16 cellular contexts compared by ENCODE assay signal in genomic region chr22:45171830-45172229, GRCh38. TPM values are rescaled to one million over a fixed set of nuclear protein-coding genes. Genes with fewer than 3 reads are reported as not detected.
DNase-seq lines count a peak whose midpoint lies in the region; ATAC-seq and TF ChIP-seq lines count a peak whose summit lies in the region.
"Had no signal": no experiment of that assay in that cellular context is flagged by ENCODE, and none has a peak within 500 bp of the region (broad histone marks: within the 10 kb centered on the region; RNA-seq: fewer than 3 reads in every experiment).

No MANE protein-coding gene starts in this region.

- H3K36me3 ChIP-seq in brain microvascular endothelial cell (replicated peaks) = peaks cover 51% of the 10 kb centered on the region
- H3K36me3 ChIP-seq in Caco-2 (ENCODE audit: control insufficient read depth, insufficient read depth, low read length) = 0 out of 2 replicates have a peak, but pooled peaks cover 3% of the 10 kb centered on the region

- H3K4me1 ChIP-seq in Caco-2 = peaks cover 28% of the 10 kb centered on the region

- peaks cover 96% of the 10 kb centered on the region for H3K36me3 Mint-ChIP-seq in stimulated activated naive CD8-positive, alpha-beta T cell treated with anti-CD3 and anti-CD28 coated beads, Interleukin-15, Interleukin-2, amounts not matched to agents 100 ng/mL and 50 ng/mL, for 24 hours (ENCODE audit: low read depth)
- H3K36me3 Mint-ChIP-seq in T-helper 17 cell (ENCODE audit: low read depth) = peaks cover 13% of the 10 kb centered on the region
- peaks cover 95% of the 10 kb centered on the region for H3K36me3 Mint-ChIP-seq in Caco-2 (ENCODE audit: insufficient read depth, unreplicated experiment)

- intact Hi-C loops in Caco-2 (cut with micrococcal nuclease; ENCODE audit: unreplicated experiment) = no loop called here

- no TSS peak for BruUV-seq in Caco-2 (replicated peaks; lab: Mats Ljungman, UMichigan)

- H3K27me3 ChIP-seq in brain microvascular endothelial cell (replicated peaks) = no peaks in the 10 kb centered on the region
- H3K27me3 ChIP-seq in Caco-2 (replicated peaks; ENCODE audit: control insufficient read depth, insufficient read depth, low read length) = no peaks in the 10 kb centered on the region
- H3K27me3 ChIP-seq: cardiac muscle cell had no signal

- H3K27ac ChIP-seq in brain microvascular endothelial cell = no peak overlapping the region
- H3K27ac ChIP-seq: cardiac muscle cell had no signal

- DNase-seq in stimulated activated naive CD8-positive, alpha-beta T cell treated with anti-CD3 and anti-CD28 coated beads, Interleukin-15, Interleukin-2, amounts not matched to agents 100 U/mL and 50 U/mL, for 24 hours = no peak
- DNase-seq in T-helper 17 cell (no peak), brain microvascular endothelial cell (no peak), Caco-2 (no peak)
- DNase-seq: AML-193; Calu3; Karpas-422; NCI-H187; RPMI8226; stimulated activated CD4-positive, alpha-beta T cell treated with anti-CD3 and anti-CD28 coated beads, Interleukin-1b, Interleukin-23, amount 100 ng/mL, for 48 hours had no signal

- no peak overlapping the region for H3K4me3 Mint-ChIP-seq in stimulated activated naive CD8-positive, alpha-beta T cell treated with anti-CD3 and anti-CD28 coated beads, Interleukin-15, Interleukin-2, amounts not matched to agents 100 ng/mL and 50 ng/mL, for 24 hours
- H3K4me3 Mint-ChIP-seq in T-helper 17 cell = peak overlapping the region; percentile 77
- H3K4me3 Mint-ChIP-seq in Caco-2 (ENCODE audit: unreplicated experiment) = no peak overlapping the region
- H3K4me3 Mint-ChIP-seq: GM23338 had no signal

- CTCF ChIA-PET in Caco-2 (lab: Charles Lee) = no interaction called here

- H3K9me3 ChIP-seq in T-helper 17 cell (ENCODE audit: control insufficient read depth, low read length, poor library complexity, severe bottlenecking) (no peaks in the 10 kb centered on the region), Caco-2 (no peaks in the 10 kb centered on the region)

- ATAC-seq in stimulated activated naive CD8-positive, alpha-beta T cell treated with anti-CD3 and anti-CD28 coated beads, Interleukin-15, Interleukin-2, amounts not matched to agents 100 U/mL and 50 U/mL, for 24 hours = no peak
- ATAC-seq in T-helper 17 cell = no peak
- ATAC-seq in SK-N-SH treated with all-trans-retinoic acid at 6 μM for 48 hours = no peak
- ATAC-seq in HG03135 (IDR thresholded peaks at IDR 0.05; ENCODE audit: unreplicated experiment) = no peak
- ATAC-seq: GM23338 had no signal

- H3K4me3 ChIP-seq in brain microvascular endothelial cell (ENCODE audit: low read depth, low read length) (no peak overlapping the region), Caco-2 (ENCODE audit: low read depth, low read length) (no peak overlapping the region)
- H3K4me3 ChIP-seq: cardiac muscle cell, GM23338, skin epidermis had no signal

- no peaks in the 10 kb centered on the region for H3K9me3 Mint-ChIP-seq in stimulated activated naive CD8-positive, alpha-beta T cell treated with anti-CD3 and anti-CD28 coated beads, Interleukin-15, Interleukin-2, amounts not matched to agents 100 ng/mL and 50 ng/mL, for 24 hours
- no peaks in the 10 kb centered on the region for H3K9me3 Mint-ChIP-seq in Caco-2 (ENCODE audit: unreplicated experiment)
- H3K9me3 Mint-ChIP-seq: GM23338 had no signal

- peak; percentile 26 for TF ChIP-seq CTCF in brain microvascular endothelial cell (IDR thresholded peaks at IDR 0.05; ENCODE audit: low read depth, low read length, missing control alignments)
- TF ChIP-seq CTCF in Caco-2 (IDR thresholded peaks at IDR 0.05; ENCODE audit: insufficient read depth in 1 of 2, low read depth in 1 of 2, low read length in 1 of 2, severe bottlenecking in 1 of 2, unreplicated experiment in 1 of 2) = no peak

- in situ Hi-C loops in brain microvascular endothelial cell (cut with HindIII; ENCODE audit: low pct_ligation_motif_present, low sequenced_read_pairs) = no loop called here

- POLR2A ChIA-PET in Caco-2 (lab: Charles Lee) = no interaction called here

- peaks cover 83% of the 10 kb centered on the region for H3K4me1 Mint-ChIP-seq in stimulated activated naive CD8-positive, alpha-beta T cell treated with anti-CD3 and anti-CD28 coated beads, Interleukin-15, Interleukin-2, amounts not matched to agents 100 ng/mL and 50 ng/mL, for 24 hours (ENCODE audit: low read depth)
- H3K4me1 Mint-ChIP-seq in T-helper 17 cell (peaks cover 64% of the 10 kb centered on the region), Caco-2 (ENCODE audit: low read depth, unreplicated experiment) (peaks cover 22% of the 10 kb centered on the region)
- H3K4me1 Mint-ChIP-seq: GM23338 had no signal

- H3K27me3 Mint-ChIP-seq in stimulated activated naive CD8-positive, alpha-beta T cell treated with anti-CD3 and anti-CD28 coated beads, Interleukin-15, Interleukin-2, amounts not matched to agents 100 ng/mL and 50 ng/mL, for 24 hours = no peaks in the 10 kb centered on the region
- H3K27me3 Mint-ChIP-seq in T-helper 17 cell = no peaks in the 10 kb centered on the region
- no peaks in the 10 kb centered on the region for H3K27me3 Mint-ChIP-seq in Caco-2 (ENCODE audit: insufficient read depth, unreplicated experiment)

- peak overlapping the region; percentile 56 for H3K27ac Mint-ChIP-seq in stimulated activated naive CD8-positive, alpha-beta T cell treated with anti-CD3 and anti-CD28 coated beads, Interleukin-15, Interleukin-2, amounts not matched to agents 100 ng/mL and 50 ng/mL, for 24 hours
- H3K27ac Mint-ChIP-seq in T-helper 17 cell = peak overlapping the region; percentile 98
- H3K27ac Mint-ChIP-seq in Caco-2 (ENCODE audit: unreplicated experiment) = no peak overlapping the region
- H3K27ac Mint-ChIP-seq: GM23338 had no signal

TF ChIP-seq in SK-N-SH treated with all-trans-retinoic acid at 6 μM for 48 hours, 23 proteins besides CTCF, POLR2A, EP300 and RAD21:
- TF ChIP-seq ZNF565 (CRISPR knock-in tag; conservative IDR thresholded peaks at IDR 0.05; ENCODE audit: low read depth) (no peak), GLIS3 (CRISPR knock-in tag; IDR thresholded peaks at IDR 0.05) (no peak), ZC3H10 (CRISPR knock-in tag; IDR thresholded peaks at IDR 0.05) (no peak), ZNF8 (CRISPR knock-in tag; IDR thresholded peaks at IDR 0.05) (no peak), PPARA (CRISPR knock-in tag; IDR thresholded peaks at IDR 0.05; ENCODE audit: borderline replicate concordance) (no peak)
- TF ChIP-seq, protein P1, sequence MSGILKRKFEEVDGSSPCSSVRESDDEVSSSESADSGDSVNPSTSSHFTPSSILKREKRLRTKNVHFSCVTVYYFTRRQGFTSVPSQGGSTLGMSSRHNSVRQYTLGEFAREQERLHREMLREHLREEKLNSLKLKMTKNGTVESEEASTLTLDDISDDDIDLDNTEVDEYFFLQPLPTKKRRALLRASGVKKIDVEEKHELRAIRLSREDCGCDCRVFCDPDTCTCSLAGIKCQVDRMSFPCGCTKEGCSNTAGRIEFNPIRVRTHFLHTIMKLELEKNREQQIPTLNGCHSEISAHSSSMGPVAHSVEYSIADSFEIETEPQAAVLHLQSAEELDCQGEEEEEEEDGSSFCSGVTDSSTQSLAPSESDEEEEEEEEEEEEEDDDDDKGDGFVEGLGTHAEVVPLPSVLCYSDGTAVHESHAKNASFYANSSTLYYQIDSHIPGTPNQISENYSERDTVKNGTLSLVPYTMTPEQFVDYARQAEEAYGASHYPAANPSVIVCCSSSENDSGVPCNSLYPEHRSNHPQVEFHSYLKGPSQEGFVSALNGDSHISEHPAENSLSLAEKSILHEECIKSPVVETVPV (CRISPR knock-in tag; IDR thresholded peaks at IDR 0.05) = no peak

RNA-seq across cellular contexts. Expression of gene NUP50, which starts 8.1 kb away (rescaled TPM):
- total RNA-seq in T-helper 17 cell (10 to 100 TPM; 89.3 to 99.2 TPM), Caco-2 (2022) (122 and 128 TPM in 2 replicates)
